Comparison of ENCODE assay signal across 7 cellular contexts in genomic region chr11:3920148-3920852, GRCh38.
DNase-seq lines count a peak whose midpoint lies in the region; ATAC-seq lines count a peak whose summit lies in the region.

No MANE protein-coding gene starts in this region.

- H3K27me3 ChIP-seq in right cardiac atrium (ENCODE audit: control insufficient read depth, insufficient read depth), result no peaks in the 10 kb centered on the region

- no peak overlapping the region for H3K4me3 ChIP-seq in right cardiac atrium (ENCODE audit: low read length)

- ATAC-seq in GM21576 (IDR thresholded peaks at IDR 0.05; ENCODE audit: unreplicated experiment) (peak; percentile 58), right cardiac atrium (peak; percentile 26 to 40)

- WGBS in right cardiac atrium, result 62% methylated on average over 2 of the region's 2 CpGs

- intact Hi-C loops in right cardiac atrium (cut with DNase I), result no loop called here

- H3K27ac ChIP-seq in right cardiac atrium (ENCODE audit: low read length), result no peak overlapping the region

- peaks cover 1% of the 10 kb centered on the region for H3K4me1 ChIP-seq in right cardiac atrium (ENCODE audit: control insufficient read depth, insufficient read depth, low read length)

- DNase-seq in NCI-H2227 treated with DMSO at 0.1 percent for 48 hours (lab: John Stamatoyannopoulos, UW), result peak; percentile 88
- peak; percentile 63 for DNase-seq in activated T-cell treated with anti-CD3 and anti-CD28 coated beads, Interleukin-2, amount 50 U/mL, for 1 hour
- DNase-seq in right cardiac atrium, result peak in 2 of 3 donors; percentile 35 to 52
- DNase-seq in stimulated activated CD8-positive, alpha-beta memory T cell treated with anti-CD3 and anti-CD28 coated beads, Interleukin-7, amount 100 ng/mL, for 48 hours (ENCODE audit: extremely low read depth in 1 of 2, low read depth in 1 of 2), result peak; percentile 46 to 76
- DNase-seq in UCSD-AML1 (lab: John Stamatoyannopoulos, UW; ENCODE audit: unreplicated experiment), result no peak
- DNase-seq in 8988T, result no peak

- H3K9me3 ChIP-seq in right cardiac atrium (ENCODE audit: control insufficient read depth, low read length), result no peaks in the 10 kb centered on the region

Comparison
In these comparisons a context has a peak if more than half of its experiments do, and no peak if none do; other contexts are left out.
1. DNase-seq: peak in NCI-H2227 treated with DMSO at 0.1 percent for 48 hours (single experiment), activated T-cell treated with anti-CD3 and anti-CD28 coated beads, Interleukin-2, amount 50 U/mL, for 1 hour (single experiment), right cardiac atrium (2 of 3) and stimulated activated CD8-positive, alpha-beta memory T cell treated with anti-CD3 and anti-CD28 coated beads, Interleukin-7, amount 100 ng/mL, for 48 hours (2 of 2); none in UCSD-AML1 (single experiment) and 8988T (single experiment).